Comparison of ENCODE assay signal across 8 cellular contexts in genomic region chr10:23096814-23097549, GRCh38. TPM values are rescaled to one million over a fixed set of nuclear protein-coding genes. Genes with fewer than 3 reads are reported as not detected.
DNase-seq lines count a peak whose midpoint lies in the region; ATAC-seq and TF ChIP-seq lines count a peak whose summit lies in the region.

No MANE protein-coding gene starts in this region.

- WGBS in trophoblast cell (ENCODE audit: extremely low coverage, insufficient coverage, insufficient read length), result no CpG with 5 or more reads among the region's 8 CpGs

- peak in 2 of 3 experiments; percentile 22 to 57 for DNase-seq in NCI-H1417 (lab: John Stamatoyannopoulos, UW)
- no peak for DNase-seq in NCI-H1417 treated with DMSO at 0.1 percent for 48 hours (lab: John Stamatoyannopoulos, UW)
- DNase-seq in PC-9, result no peak
- DNase-seq in epithelial cell of proximal tubule (ENCODE audit: low read depth), result no peak
- peak in 1 of 2 donors; percentile 21 for DNase-seq in trophoblast cell
- no peak for DNase-seq in stimulated activated CD4-positive, alpha-beta T cell treated with anti-CD3 and anti-CD28 coated beads, Interleukin-4, amount 100 ng/mL, for 24 hours
- no peak for DNase-seq in mesenteric fat pad (ENCODE audit: low spot score)

- no peak overlapping the region for H4K8ac ChIP-seq in trophoblast cell (ENCODE audit: low read depth, low read length)

- no peak overlapping the region for H4K12ac ChIP-seq in trophoblast cell (ENCODE audit: low read depth, low read length)

- H4K20me1 ChIP-seq in PC-9 (ENCODE audit: insufficient read depth), result no peaks in the 10 kb centered on the region

- CTCF ChIA-PET in PC-9 (lab: Charles Lee), result no interaction called here

- H3K4me2 ChIP-seq in PC-9, result peak overlapping the region; percentile 91
- H3K4me2 ChIP-seq in trophoblast cell (ENCODE audit: low read length), result peak overlapping the region; percentile 92

- H3K27ac ChIP-seq in PC-9, result no peak overlapping the region
- no peak overlapping the region for H3K27ac ChIP-seq in trophoblast cell (ENCODE audit: low read depth, low read length)

- no peak overlapping the region for H3K23ac ChIP-seq in trophoblast cell (ENCODE audit: low read length)

- H3K36me3 ChIP-seq in PC-9 (ENCODE audit: low read depth) (no peaks in the 10 kb centered on the region), trophoblast cell (ENCODE audit: control insufficient read depth in 1 of 2, insufficient read depth in 2 of 2, low read length in 2 of 2) (peaks cover 0 to 2% of the 10 kb centered on the region in 2 experiments)

- H3K79me1 ChIP-seq in trophoblast cell (ENCODE audit: low read length), result peaks cover 10% of the 10 kb centered on the region

- H4K91ac ChIP-seq in trophoblast cell (ENCODE audit: low read depth, low read length), result no peak overlapping the region

- H3K4me3 ChIP-seq in PC-9 (peak overlapping the region; percentile 75; the same call in 1 of the 2 replicates), epithelial cell of proximal tubule (ENCODE audit: low read depth, low read length) (peak overlapping the region; percentile 72), trophoblast cell (ENCODE audit: low read depth, low read length) (no peak overlapping the region)

- H3K4ac ChIP-seq in trophoblast cell (ENCODE audit: low read depth, low read length), result no peak overlapping the region

- no peak overlapping the region for H2BK12ac ChIP-seq in trophoblast cell (ENCODE audit: low read length)

- no peaks in the 10 kb centered on the region for H3K27me3 ChIP-seq in PC-9 (ENCODE audit: insufficient read depth, low read depth)
- no peaks in the 10 kb centered on the region for H3K27me3 ChIP-seq in trophoblast cell (ENCODE audit: insufficient read depth, low read length)

- H2AK5ac ChIP-seq in trophoblast cell (ENCODE audit: low read length), result no peak overlapping the region

- TF ChIP-seq CTCF in PC-9 (conservative IDR thresholded peaks at IDR 0.05), result no peak
- TF ChIP-seq CTCF in epithelial cell of proximal tubule (conservative IDR thresholded peaks at IDR 0.05; ENCODE audit: low read depth, low read length), result no peak

- BruUV-seq in PC-9 (replicated peaks; lab: Mats Ljungman, UMichigan), result TSS peak; percentile 71

- peaks cover 11% of the 10 kb centered on the region; the same call in 1 of the 2 replicates for H3K79me2 ChIP-seq in PC-9 (ENCODE audit: low read depth)
- H3K79me2 ChIP-seq in trophoblast cell (ENCODE audit: control insufficient read depth, insufficient read depth, low read length, poor library complexity), result peaks cover 6% of the 10 kb centered on the region

- H2BK5ac ChIP-seq in trophoblast cell (ENCODE audit: low read depth, low read length, poor library complexity), result no peak overlapping the region

- POLR2A ChIA-PET in PC-9 (lab: Charles Lee; ENCODE audit: unreplicated experiment), result no interaction called here

- H2AFZ ChIP-seq in PC-9 (no peak overlapping the region), trophoblast cell (ENCODE audit: insufficient read depth, low read length, poor library complexity) (no peak overlapping the region)

- no peak overlapping the region for H2BK120ac ChIP-seq in trophoblast cell (ENCODE audit: insufficient read depth, low read length, poor library complexity)

- peaks cover 13% of the 10 kb centered on the region for H3K4me1 ChIP-seq in PC-9 (replicated peaks; ENCODE audit: insufficient read depth)
- peaks cover 6 to 9% of the 10 kb centered on the region in 2 experiments for H3K4me1 ChIP-seq in trophoblast cell (ENCODE audit: control insufficient read depth in 1 of 2, insufficient read depth in 2 of 2, low read length in 2 of 2)

- no peak overlapping the region for H3K14ac ChIP-seq in trophoblast cell (ENCODE audit: low read length)

- H3K9me2 ChIP-seq in PC-9 (ENCODE audit: insufficient read depth), result no peaks in the 10 kb centered on the region

- no peak for ATAC-seq in HG02970 (IDR thresholded peaks at IDR 0.05; ENCODE audit: low FRiP score, unreplicated experiment)

- H3K9ac ChIP-seq in trophoblast cell (ENCODE audit: low read length), result no peak overlapping the region

- H3K9me3 ChIP-seq in PC-9 (ENCODE audit: insufficient read depth, low read depth) (no peaks in the 10 kb centered on the region), trophoblast cell (ENCODE audit: insufficient read depth, low read depth, low read length) (peaks cover 2% of the 10 kb centered on the region)

- intact Hi-C loops in PC-9 (cut with micrococcal nuclease; ENCODE audit: unreplicated experiment), result no loop called here

- peaks cover 9% of the 10 kb centered on the region; the same call in 1 of the 2 replicates for H3F3A ChIP-seq in PC-9 (ENCODE audit: insufficient read depth, low read depth)

- peak overlapping the region; percentile 56 for H3K18ac ChIP-seq in trophoblast cell (ENCODE audit: low read length)

RNA-seq across cellular contexts. Expression of gene MSRB2, which starts 1.6 kb away (rescaled TPM):
- total RNA-seq in PC-9 (2021) (28.3 and 31.7 TPM in 2 replicates), epithelial cell of proximal tubule (13.5 and 20.6 TPM in 2 replicates), mesenteric fat pad (39.1 TPM)
- 11.3 and 12.8 TPM in 2 replicates for polyA plus RNA-seq in trophoblast cell (2013)

Comparison
In these comparisons a context has a peak if more than half of its experiments do, and no peak if none do; other contexts are left out.
1. DNase-seq: peak in NCI-H1417 (2 of 3); none in NCI-H1417 treated with DMSO at 0.1 percent for 48 hours (single experiment), PC-9 (0 of 2), epithelial cell of proximal tubule (single experiment), stimulated activated CD4-positive, alpha-beta T cell treated with anti-CD3 and anti-CD28 coated beads, Interleukin-4, amount 100 ng/mL, for 24 hours (single experiment) and mesenteric fat pad (single experiment).